ENCODE assay signal across 15 cellular contexts in the genomic region with DNA sequence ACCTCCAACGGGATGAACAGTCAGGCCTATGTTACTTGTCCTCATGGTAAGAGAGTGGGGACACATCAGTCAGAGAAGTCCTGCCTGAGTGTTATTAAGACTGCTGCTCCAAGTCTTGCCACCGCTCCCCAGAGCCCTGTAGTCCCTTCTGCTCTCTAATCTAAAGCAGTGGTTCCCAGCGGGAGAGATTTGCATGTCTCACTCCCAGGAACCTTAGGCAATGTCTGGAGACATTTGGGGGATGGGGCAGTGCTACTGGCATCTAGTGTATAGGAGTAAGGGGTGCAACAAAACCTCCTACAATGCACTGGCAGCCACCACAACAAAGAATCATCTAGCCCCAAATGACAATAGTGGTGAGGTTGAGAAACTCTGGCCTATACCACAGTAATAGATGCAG. TPM values are rescaled to one million over a fixed set of nuclear protein-coding genes. Genes with fewer than 3 reads are reported as not detected.
"Had no signal": no experiment of that assay in that cellular context is flagged by ENCODE, and none has a peak within 500 bp of the region (broad histone marks: within the 10 kb centered on the region; RNA-seq: fewer than 3 reads in every experiment).

No MANE protein-coding gene starts in this region.

- H3K27ac Mint-ChIP-seq: activated CD8-positive, alpha-beta T cell treated with anti-CD3 and anti-CD28 coated beads for 36 hours; activated naive CD8-positive, alpha-beta T cell treated with anti-CD3 and anti-CD28 coated beads, Interleukin-2, amount 10 ng/mL, durations not matched to agents 7 days and 5 days; activated T-cell treated with anti-CD3 and anti-CD28 coated beads, Interleukin-2, amount 50 U/mL, for 72 hours; memory B cell; nephron; stimulated activated naive CD8-positive, alpha-beta T cell treated with anti-CD3 and anti-CD28 coated beads, Interleukin-15, Interleukin-2, amounts not matched to agents 100 ng/mL and 50 ng/mL, for 24 hours had no signal

- H3K9me3 ChIP-seq: left lung, thoracic aorta had no signal

- H3K9me3 Mint-ChIP-seq: activated naive CD8-positive, alpha-beta T cell treated with anti-CD3 and anti-CD28 coated beads, Interleukin-2, amount 10 ng/mL, durations not matched to agents 7 days and 5 days had no signal

- ATAC-seq: activated CD8-positive, alpha-beta T cell treated with anti-CD3 and anti-CD28 coated beads for 36 hours; activated T-cell treated with anti-CD3 and anti-CD28 coated beads, Interleukin-2, amount 50 U/mL, for 72 hours; heart right ventricle; left lung had no signal

- H3K4me3 ChIP-seq: heart right ventricle, left lung, thoracic aorta had no signal

- H3K4me3 Mint-ChIP-seq: activated CD8-positive, alpha-beta T cell treated with anti-CD3 and anti-CD28 coated beads for 36 hours; activated naive CD8-positive, alpha-beta T cell treated with anti-CD3 and anti-CD28 coated beads, Interleukin-2, amount 10 ng/mL, durations not matched to agents 7 days and 5 days; activated T-cell treated with anti-CD3 and anti-CD28 coated beads, Interleukin-2, amount 50 U/mL, for 72 hours; memory B cell; nephron; stimulated activated naive CD8-positive, alpha-beta T cell treated with anti-CD3 and anti-CD28 coated beads, Interleukin-15, Interleukin-2, amounts not matched to agents 100 ng/mL and 50 ng/mL, for 24 hours had no signal

- H3K27ac ChIP-seq: heart right ventricle, left lung, thoracic aorta had no signal

- FAIRE-seq: astrocyte, frontal cortex, keratinocyte had no signal

- H3K36me3 Mint-ChIP-seq: activated naive CD8-positive, alpha-beta T cell treated with anti-CD3 and anti-CD28 coated beads, Interleukin-2, amount 10 ng/mL, durations not matched to agents 7 days and 5 days had no signal

- H3K36me3 ChIP-seq: heart right ventricle, left lung, thoracic aorta had no signal

- DNase-seq: activated CD4-positive, alpha-beta T cell treated with anti-CD3 and anti-CD28 coated beads for 1 hour; activated CD8-positive, alpha-beta memory T cell treated with anti-CD3 and anti-CD28 coated beads, Interleukin-2, amount 50 U/mL, for 4 hours; activated CD8-positive, alpha-beta T cell treated with anti-CD3 and anti-CD28 coated beads for 36 hours; activated naive CD8-positive, alpha-beta T cell treated with anti-CD3 and anti-CD28 coated beads, Interleukin-2, amount 10 ng/mL, durations not matched to agents 7 days and 5 days; activated T-cell treated with anti-CD3 and anti-CD28 coated beads, Interleukin-2, amount 50 U/mL, for 72 hours; heart right ventricle; left lung; stimulated activated CD4-positive, alpha-beta T cell treated with anti-CD3 and anti-CD28 coated beads, Interleukin-2, amount 100 ng/mL, for 48 hours had no signal

RNA-seq across cellular contexts. Expression of gene SVEP1, which starts 2.6 kb away (rescaled TPM):
- total RNA-seq: activated CD8-positive, alpha-beta T cell treated with anti-CD3 and anti-CD28 coated beads for 36 hours; activated naive CD8-positive, alpha-beta T cell treated with anti-CD3 and anti-CD28 coated beads, Interleukin-2, amount 10 ng/mL, durations not matched to agents 7 days and 5 days; activated T-cell treated with anti-CD3 and anti-CD28 coated beads, Interleukin-2, amount 50 U/mL, for 72 hours had no signal
